Comparison of ENCODE assay signal across 33 cellular contexts in genomic region chr19:1805401-1806183, GRCh38. TPM values are rescaled to one million over a fixed set of nuclear protein-coding genes. Genes with fewer than 3 reads are reported as not detected.
"Had no signal": no experiment of that assay in that cellular context is flagged by ENCODE, and none has a peak within 500 bp of the region (broad histone marks: within the 10 kb centered on the region; RNA-seq: fewer than 3 reads in every experiment).

No MANE protein-coding gene starts in this region.

- H3K4me2 ChIP-seq: hepatocyte, neural progenitor cell had no signal

- H3K36me3 ChIP-seq: heart right ventricle, neural progenitor cell, ovary, prostate gland, sigmoid colon, tibial nerve, uterus had no signal

- H3K9ac ChIP-seq: neural progenitor cell had no signal

- DNase-seq: heart right ventricle; kidney glomerular epithelial cell; left cardiac atrium; mesendoderm; naive B cell; natural killer cell; nephron progenitor cell; ovary; retina; sigmoid colon; small intestine; stimulated activated CD4-positive, alpha-beta T cell treated with anti-CD3 and anti-CD28 coated beads, Interleukin-1b, Interleukin-23, amount 100 ng/mL, for 48 hours; stimulated activated CD4-positive, alpha-beta T cell treated with anti-CD3 and anti-CD28 coated beads, Interleukin-2, amount 100 ng/mL, for 48 hours; stimulated activated CD4-positive, alpha-beta T cell treated with anti-CD3 and anti-CD28 coated beads, Interleukin-4, amount 100 ng/mL, for 4 hours; stimulated activated CD8-positive, alpha-beta memory T cell treated with anti-CD3 and anti-CD28 coated beads, Interleukin-4, amount 100 ng/mL, for 48 hours; stimulated activated naive CD4-positive, alpha-beta T cell treated with Interleukin-2 at 50 U/mL for 16 hours; stimulated activated naive CD8-positive, alpha-beta T cell treated with anti-CD3 and anti-CD28 coated beads, Interleukin-15, amount 100 ng/mL, for 72 hours; substantia nigra; uterus had no signal

- H3K27me3 ChIP-seq: heart right ventricle, hepatocyte, neural progenitor cell, ovary, sigmoid colon, tibial nerve, uterus had no signal

- H3K4me1 ChIP-seq: heart right ventricle, neural progenitor cell, prostate gland, sigmoid colon, tibial nerve, uterus had no signal

- H3K79me2 ChIP-seq: hepatocyte had no signal

- H3K9me3 ChIP-seq: heart right ventricle, ovary, prostate gland, sigmoid colon, tibial nerve, uterus had no signal

- H2AFZ ChIP-seq: hepatocyte, neural progenitor cell had no signal

- H3K27ac ChIP-seq: heart right ventricle, hepatocyte, neural progenitor cell, ovary, prostate gland, sigmoid colon, tibial nerve, uterus had no signal

- H3K4me3 ChIP-seq: heart right ventricle, hepatocyte, lung, neural progenitor cell, ovary, prostate gland, sigmoid colon, tibial nerve, uterus had no signal

- ATAC-seq: heart right ventricle; left cardiac atrium; left lobe of liver; natural killer cell; right cardiac atrium; stimulated activated naive CD8-positive, alpha-beta T cell treated with anti-CD3 and anti-CD28 coated beads, Interleukin-15, amount 100 ng/mL, for 72 hours had no signal

- FAIRE-seq: keratinocyte, small intestine had no signal

RNA-seq across cellular contexts. Expression of gene ONECUT3, which starts 52.3 kb away (rescaled TPM):
- total RNA-seq: heart right ventricle, left cardiac atrium, liver, lung, mesothelial cell of epicardium, mononuclear cell, natural killer cell, omental fat pad, prostate gland, right cardiac atrium, sigmoid colon, temporal lobe, tibial nerve, ureter, uterus had no signal
- polyA plus RNA-seq: heart right ventricle, liver, lung, ovary, right cardiac atrium, sigmoid colon had no signal
